Comparison of ENCODE assay signal across 23 cellular contexts in the genomic region with DNA sequence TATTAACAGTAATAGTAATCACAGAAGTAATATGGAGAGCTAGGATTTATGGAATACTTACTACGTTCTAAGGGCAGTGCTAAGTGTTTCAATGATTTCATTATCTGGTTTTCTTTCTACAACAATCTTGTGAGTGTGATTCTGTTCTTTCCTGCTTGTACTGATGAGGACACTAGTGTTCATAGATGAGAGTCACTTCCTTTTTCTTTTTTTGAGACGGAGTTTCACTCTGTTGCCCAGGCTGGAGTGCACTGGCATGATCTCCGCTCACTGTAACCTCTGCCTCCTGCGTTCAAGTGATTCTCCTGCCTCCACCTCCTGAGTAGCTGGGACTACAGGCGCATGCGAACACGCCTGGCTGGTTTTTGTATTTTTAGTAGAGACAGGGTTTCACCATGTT.
DNase-seq lines count a peak whose midpoint lies in the region; ATAC-seq, FAIRE-seq and TF ChIP-seq lines count a peak whose summit lies in the region.
"Had no signal": no experiment of that assay in that cellular context is flagged by ENCODE, and none has a peak within 500 bp of the region (broad histone marks: within the 10 kb centered on the region; RNA-seq: fewer than 3 reads in every experiment).

No MANE protein-coding gene starts in this region.

- peaks cover 0 to 16% of the 10 kb centered on the region in 2 donors for H3K27me3 Mint-ChIP-seq in stimulated activated naive B cell treated with anti-CD40 and anti-IgM and Interleukin-4, amounts not matched to agents 10 μg/mL and 1 μg/mL and 100 μg/mL, for 72 hours

- intact Hi-C loops in K562 (cut with micrococcal nuclease) = no loop called here
- intact Hi-C loops in mammary epithelial cell (cut with micrococcal nuclease) = no loop called here

- TF ChIP-seq EP300 in K562 (IDR thresholded peaks at IDR 0.05; ENCODE audit: low read length) = no peak

- DNase-seq in MV-4-11 (lab: John Stamatoyannopoulos, UW) = peak; percentile 18
- no peak for DNase-seq in K562 (ENCODE audit: extremely low read depth in 1 of 4, low spot score in 3 of 4)
- no peak for DNase-seq in stimulated activated naive B cell treated with anti-CD40 and anti-IgM and Interleukin-4, amounts not matched to agents 10 μg/mL and 1 μg/mL and 100 μg/mL, for 72 hours
- no peak for DNase-seq in cerebellar cortex (ENCODE audit: low spot score)
- DNase-seq in mammary epithelial cell = no peak
- DNase-seq: 8988T; ACHN; CD4-positive, alpha-beta T cell; CD8-positive, alpha-beta memory T cell; DMS 273 treated with DMSO at 0.1 percent for 48 hours; DMS79; EL; GDM1; H9 had no signal

- no peak overlapping the region for H3K4me3 Mint-ChIP-seq in stimulated activated naive B cell treated with anti-CD40 and anti-IgM and Interleukin-4, amounts not matched to agents 10 μg/mL and 1 μg/mL and 100 μg/mL, for 72 hours
- H3K4me3 Mint-ChIP-seq: CD14-positive monocyte; CD4-positive, alpha-beta T cell; CD8-positive, alpha-beta memory T cell; GM23338; H9 had no signal

- H3K27me3 ChIP-seq in BLaER1 (no peaks in the 10 kb centered on the region), K562 (ENCODE audit: control insufficient read depth in 2 of 2, insufficient read depth in 2 of 2, low read length in 2 of 2) (no peaks in the 10 kb centered on the region), mammary epithelial cell (ENCODE audit: insufficient read depth, low read length) (no peaks in the 10 kb centered on the region)

- POLR2A ChIA-PET in K562 (lab: Yijun Ruan, JAX) = interaction anchor here (1.4 to 1.7 kb wide), 3 partner anchors 8 to 43 kb away, joined by 5 to 7 read pairs (median 6); no protein-coding TSS in a partner anchor

- H3K36me3 ChIP-seq in BLaER1 (no peaks in the 10 kb centered on the region), K562 (ENCODE audit: control insufficient read depth, insufficient read depth, low read length) (no peaks in the 10 kb centered on the region), mammary epithelial cell (ENCODE audit: insufficient read depth, low read length) (peaks cover 11% of the 10 kb centered on the region)

- H3K4me1 ChIP-seq in BLaER1 (peaks cover 34% of the 10 kb centered on the region), K562 (replicated peaks in 1 of 2; ENCODE audit: control insufficient read depth in 2 of 2, insufficient read depth in 2 of 2, low read length in 2 of 2) (peaks cover 4 to 47% of the 10 kb centered on the region in 2 experiments; a peak in 4 of 5 replicates), mammary epithelial cell (ENCODE audit: insufficient read depth, low read length) (no peaks in the 10 kb centered on the region)
- H3K4me1 ChIP-seq: A549 had no signal

- 0 out of 2 replicates have a peak overlapping the region, but pooled peaks have one; percentile 18 for H3K27ac ChIP-seq in BLaER1
- H3K27ac ChIP-seq in K562 (ENCODE audit: extremely low read depth, low read depth, low read length) = no peak overlapping the region; the same call in 2 of the 3 replicates
- H3K27ac ChIP-seq in mammary epithelial cell (ENCODE audit: insufficient read depth, low read depth, low read length) = no peak overlapping the region
- H3K27ac ChIP-seq: A549 had no signal

- no peak for FAIRE-seq in K562 (lab: Jason Lieb, UNC)
- FAIRE-seq: A549, D721Med, GM12891, GM18507 had no signal

- in situ Hi-C loops in K562 (cut with MboI) = no loop called here
- in situ Hi-C loops in mammary epithelial cell (cut with MboI; ENCODE audit: low sequenced_read_pairs in 2 of 2) = no loop called here

- TF ChIP-seq CTCF in K562 (IDR thresholded peaks at IDR 0.05 in 2 of 3, conservative IDR thresholded peaks at IDR 0.05 in 1 of 3; ENCODE audit: insufficient read depth in 2 of 3, low read depth in 1 of 3, low read length in 3 of 3) (no peak), mammary epithelial cell (conservative IDR thresholded peaks at IDR 0.05 in 1 of 2, IDR thresholded peaks at IDR 0.05 in 1 of 2; ENCODE audit: extremely low read depth in 1 of 2, insufficient read depth in 1 of 2, low read depth in 1 of 2, low read length in 2 of 2) (no peak)

- H3K9me3 ChIP-seq in BLaER1 (peaks cover 10% of the 10 kb centered on the region; the same call in 1 of the 2 replicates), K562 (replicated peaks; ENCODE audit: control insufficient read depth, insufficient read depth, low read depth, low read length) (no peaks in the 10 kb centered on the region; the same call in 1 of the 2 replicates), mammary epithelial cell (replicated peaks; ENCODE audit: insufficient read depth, low read length) (no peaks in the 10 kb centered on the region)
- H3K9me3 ChIP-seq: A549 had no signal

- BruUV-seq in K562 (replicated peaks; lab: Mats Ljungman, UMichigan) = no TSS peak
- no TSS peak for BruUV-seq in mammary epithelial cell (replicated peaks; lab: Mats Ljungman, UMichigan)

- peak overlapping the region; percentile 32 for H3K27ac Mint-ChIP-seq in stimulated activated naive B cell treated with anti-CD40 and anti-IgM and Interleukin-4, amounts not matched to agents 10 μg/mL and 1 μg/mL and 100 μg/mL, for 72 hours
- H3K27ac Mint-ChIP-seq: CD14-positive monocyte; CD4-positive, alpha-beta T cell; CD8-positive, alpha-beta memory T cell had no signal

- H3K79me2 ChIP-seq in K562 (ENCODE audit: control insufficient read depth, insufficient read depth, low read length) = no peaks in the 10 kb centered on the region; the same call in 2 of the 3 replicates
- H3K79me2 ChIP-seq in mammary epithelial cell (ENCODE audit: insufficient read depth, low read length) = no peaks in the 10 kb centered on the region

- H4K20me1 ChIP-seq in BLaER1 = no peaks in the 10 kb centered on the region
- no peaks in the 10 kb centered on the region for H4K20me1 ChIP-seq in K562 (replicated peaks; ENCODE audit: control insufficient read depth, insufficient read depth, low read length)
- H4K20me1 ChIP-seq in mammary epithelial cell (ENCODE audit: insufficient read depth, low read length) = no peaks in the 10 kb centered on the region

- peaks cover 0 to 6% of the 10 kb centered on the region in 2 donors for H3K9me3 Mint-ChIP-seq in stimulated activated naive B cell treated with anti-CD40 and anti-IgM and Interleukin-4, amounts not matched to agents 10 μg/mL and 1 μg/mL and 100 μg/mL, for 72 hours
- H3K9me3 Mint-ChIP-seq: CD8-positive, alpha-beta memory T cell; GM23338; H9 had no signal

- H3K9ac ChIP-seq in BLaER1 = no peak overlapping the region
- no peak overlapping the region; a peak in 1 of 4 replicates for H3K9ac ChIP-seq in K562 (ENCODE audit: insufficient read depth in 1 of 2, low read depth in 2 of 2, low read length in 2 of 2)
- H3K9ac ChIP-seq in mammary epithelial cell (ENCODE audit: insufficient read depth, low read length) = no peak overlapping the region

- WGBS in K562 (ENCODE audit: insufficient coverage, low coverage, missing lambda C conversion rate) = 59% methylated on average over 6 of the region's 7 CpGs
- 98% methylated on average over 7 of the region's 7 CpGs for WGBS in mammary epithelial cell (ENCODE audit: low coverage, missing lambda C conversion rate)

- no peak for ATAC-seq in K562
- peak in 1 of 2 donors; percentile 38 for ATAC-seq in stimulated activated naive B cell treated with anti-CD40 and anti-IgM and Interleukin-4, amounts not matched to agents 10 μg/mL and 1 μg/mL and 100 μg/mL, for 72 hours (replicated peaks)
- no peak for ATAC-seq in HG03280 (IDR thresholded peaks at IDR 0.05; ENCODE audit: unreplicated experiment)
- ATAC-seq: A549, GM23338, HCT116 had no signal

- H3K4me2 ChIP-seq in BLaER1 (peak overlapping the region; percentile 78), K562 (ENCODE audit: insufficient read depth, low read length) (peak overlapping the region; percentile 76; the same call in 1 of the 2 replicates), mammary epithelial cell (ENCODE audit: insufficient read depth, low read depth, low read length) (no peak overlapping the region)
- H3K4me2 ChIP-seq: A549, GM23338 had no signal

- CTCF ChIA-PET in K562 (lab: Yijun Ruan, JAX; ENCODE audit: low intra/inter-chr PET ratio) = no interaction called here
- CTCF ChIA-PET in mammary epithelial cell (lab: Charles Lee; ENCODE audit: low non-redundant PET) = no interaction called here

- dilution Hi-C loops in mammary epithelial cell (cut with HindIII; ENCODE audit: low sequenced_read_pairs) = no loop called here

- H3K4me3 ChIP-seq in BLaER1 = no peak overlapping the region
- no peak overlapping the region for H3K4me3 ChIP-seq in K562
- no peak overlapping the region for H3K4me3 ChIP-seq in mammary epithelial cell (replicated peaks in 1 of 3; ENCODE audit: insufficient read depth in 1 of 3, low read depth in 2 of 3, low read length in 3 of 3)
- H3K4me3 ChIP-seq: A549, GM23338 had no signal

- TF ChIP-seq RAD21 in K562 (CRISPR knock-in tag; conservative IDR thresholded peaks at IDR 0.05 in 1 of 2, IDR thresholded peaks at IDR 0.05 in 1 of 2) = no peak

- H3K36me3 Mint-ChIP-seq in stimulated activated naive B cell treated with anti-CD40 and anti-IgM and Interleukin-4, amounts not matched to agents 10 μg/mL and 1 μg/mL and 100 μg/mL, for 72 hours = peaks cover 0 to 12% of the 10 kb centered on the region in 2 donors
- H3K36me3 Mint-ChIP-seq: CD14-positive monocyte had no signal

- TF ChIP-seq POLR2A in K562 (conservative IDR thresholded peaks at IDR 0.05) = no peak

- H2AFZ ChIP-seq in K562 (ENCODE audit: low read depth, low read length) = peak overlapping the region; percentile 25
- no peak overlapping the region for H2AFZ ChIP-seq in mammary epithelial cell (ENCODE audit: low read depth, low read length)
- H2AFZ ChIP-seq: GM23338 had no signal

- no peaks in the 10 kb centered on the region for H3K9me1 ChIP-seq in K562 (ENCODE audit: control insufficient read depth, insufficient read depth, low read length)

- H3K4me1 Mint-ChIP-seq in stimulated activated naive B cell treated with anti-CD40 and anti-IgM and Interleukin-4, amounts not matched to agents 10 μg/mL and 1 μg/mL and 100 μg/mL, for 72 hours = peaks cover 24 to 37% of the 10 kb centered on the region in 2 donors
- H3K4me1 Mint-ChIP-seq: CD8-positive, alpha-beta memory T cell had no signal

TF ChIP-seq in K562, 482 proteins besides CTCF, POLR2A, EP300 and RAD21:
- TF ChIP-seq, protein P1, sequence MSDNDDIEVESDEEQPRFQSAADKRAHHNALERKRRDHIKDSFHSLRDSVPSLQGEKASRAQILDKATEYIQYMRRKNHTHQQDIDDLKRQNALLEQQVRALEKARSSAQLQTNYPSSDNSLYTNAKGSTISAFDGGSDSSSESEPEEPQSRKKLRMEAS (CRISPR knock-in tag; IDR thresholded peaks at IDR 0.05) = no peak
- no peak for TF ChIP-seq KDM1A (IDR thresholded peaks at IDR 0.05)
- TF ChIP-seq ELF1 (tag; IDR thresholded peaks at IDR 0.05) = no peak
- no peak for TF ChIP-seq NFIX (CRISPR knock-in tag; IDR thresholded peaks at IDR 0.05; ENCODE audit: low read depth)
- TF ChIP-seq HNRNPUL1 (IDR thresholded peaks at IDR 0.05; ENCODE audit: low read length) = no peak
- TF ChIP-seq FOSL1 (tag; conservative IDR thresholded peaks at IDR 0.05) = no peak
- TF ChIP-seq SMAD2 (IDR thresholded peaks at IDR 0.05; ENCODE audit: low read depth, low read length) = no peak
- no peak for TF ChIP-seq GATAD2B (IDR thresholded peaks at IDR 0.05; ENCODE audit: borderline replicate concordance)
- no peak for TF ChIP-seq MCM5 (IDR thresholded peaks at IDR 0.05; ENCODE audit: low read depth)
